Comparison of ENCODE assay signal across 22 cellular contexts in the genomic region with DNA sequence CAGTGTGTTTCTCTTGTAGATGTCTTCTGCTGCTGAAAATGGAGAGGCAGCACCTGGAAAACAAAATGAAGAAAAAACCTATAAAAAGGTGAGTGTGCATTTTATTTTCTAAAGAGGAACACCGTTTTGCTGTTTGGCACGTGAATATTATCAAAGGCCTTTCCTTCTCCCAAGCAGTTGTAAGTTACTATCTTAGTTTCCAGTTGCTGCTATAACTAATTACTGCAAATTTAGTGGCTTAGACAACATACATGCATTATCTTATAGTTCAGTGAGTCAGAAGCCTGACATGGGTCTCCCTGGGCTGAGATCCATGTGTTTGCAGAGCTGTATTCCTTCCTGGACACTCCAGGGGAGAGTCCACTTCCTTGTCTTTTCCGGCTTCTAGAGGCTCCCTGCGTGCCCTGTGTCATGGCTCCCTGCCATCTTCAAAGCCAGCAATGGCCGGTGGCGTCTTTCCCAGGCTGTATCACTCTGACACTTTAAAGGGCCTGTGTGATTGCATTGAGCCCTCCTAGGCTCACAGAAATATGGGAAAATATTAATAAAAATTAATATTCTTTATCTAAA.
DNase-seq lines count a peak whose midpoint lies in the region; ATAC-seq and TF ChIP-seq lines count a peak whose summit lies in the region.
"Had no signal": no experiment of that assay in that cellular context is flagged by ENCODE, and none has a peak within 500 bp of the region (broad histone marks: within the 10 kb centered on the region; RNA-seq: fewer than 3 reads in every experiment).

No MANE protein-coding gene starts in this region.

- intact Hi-C loops in Right ventricle myocardium inferior (cut with DNase I) (no loop called here), cardiac septum (cut with DNase I) (loop anchor here (2.0 kb wide), 1 partner anchor 20 kb away; no protein-coding TSS in a partner anchor), left lung (cut with DNase I) (no loop called here), upper lobe of right lung (cut with DNase I) (no loop called here)

- TF ChIP-seq POLR2A in gastroesophageal sphincter (IDR thresholded peaks at IDR 0.05) = no peak

- DNase-seq in Right ventricle myocardium inferior (ENCODE audit: missing footprints) (peak; percentile 73), cardiac septum (ENCODE audit: low spot score) (no peak), fibroblast of pulmonary artery (ENCODE audit: low read depth) (peak; percentile 32), left lung (no peak), upper lobe of right lung (no peak), NCI-H524 (lab: John Stamatoyannopoulos, UW) (no peak)
- no peak for DNase-seq in activated CD4-positive, alpha-beta T cell treated with anti-CD3 and anti-CD28 coated beads for 1 hour
- DNase-seq: activated CD8-positive, alpha-beta memory T cell treated with anti-CD3 and anti-CD28 coated beads, Interleukin-2, amount 50 U/mL, for 4 hours; activated naive CD8-positive, alpha-beta T cell treated with anti-CD3 and anti-CD28 coated beads for 36 hours; DMS53; immature natural killer cell; lower lobe of right lung; NCI-H1092 treated with DMSO at 0.1 percent for 48 hours; stimulated activated CD4-positive, alpha-beta T cell treated with anti-CD3 and anti-CD28 coated beads, Interleukin-12 subunit alpha, Interleukin-12 subunit beta, amount 100 ng/mL, for 4 hours; stimulated activated CD4-positive, alpha-beta T cell treated with anti-CD3 and anti-CD28 coated beads, Interleukin-4, amount 100 ng/mL, for 4 hours; stimulated activated naive CD8-positive, alpha-beta T cell treated with anti-CD3 and anti-CD28 coated beads, Interleukin-15, amount 100 ng/mL, for 72 hours; WERI-Rb-1 had no signal

- H3K4me3 ChIP-seq in fibroblast of pulmonary artery (replicated peaks; ENCODE audit: low read depth, low read length) = no peak overlapping the region
- no peak overlapping the region for H3K4me3 ChIP-seq in left lung
- H3K4me3 ChIP-seq in upper lobe of right lung = no peak overlapping the region
- H3K4me3 ChIP-seq in gastroesophageal sphincter = no peak overlapping the region
- H3K4me3 ChIP-seq: GM12878, lower lobe of right lung, SK-N-MC had no signal

- WGBS in gastroesophageal sphincter (ENCODE audit: low coverage in 1 of 2), 2 donors = 43 to 65% methylated on average over 4 to 6 of the region's 6 CpGs

- no peaks in the 10 kb centered on the region for H3K36me3 ChIP-seq in left lung
- H3K36me3 ChIP-seq in upper lobe of right lung = no peaks in the 10 kb centered on the region
- no peaks in the 10 kb centered on the region for H3K36me3 ChIP-seq in gastroesophageal sphincter
- H3K36me3 ChIP-seq: lower lobe of right lung, WERI-Rb-1 had no signal

- peaks cover 0 to 8% of the 10 kb centered on the region in 2 donors for H3K4me1 ChIP-seq in left lung
- peaks cover 3% of the 10 kb centered on the region for H3K4me1 ChIP-seq in upper lobe of right lung
- no peaks in the 10 kb centered on the region for H3K4me1 ChIP-seq in gastroesophageal sphincter

- no peaks in the 10 kb centered on the region for H3K9me3 ChIP-seq in left lung
- H3K9me3 ChIP-seq in upper lobe of right lung = no peaks in the 10 kb centered on the region
- H3K9me3 ChIP-seq in gastroesophageal sphincter = no peaks in the 10 kb centered on the region
- H3K9me3 ChIP-seq: lower lobe of right lung had no signal

- TF ChIP-seq CTCF in fibroblast of pulmonary artery (IDR thresholded peaks at IDR 0.05; ENCODE audit: low read length, missing control alignments) = no peak
- TF ChIP-seq CTCF in left lung (IDR thresholded peaks at IDR 0.05) = no peak
- TF ChIP-seq CTCF in upper lobe of right lung (IDR thresholded peaks at IDR 0.05) = no peak
- TF ChIP-seq CTCF in gastroesophageal sphincter (IDR thresholded peaks at IDR 0.05) = no peak

- H3K27ac ChIP-seq in left lung (peak overlapping the region in 1 of 2 donors; percentile 14), upper lobe of right lung (no peak overlapping the region), gastroesophageal sphincter (no peak overlapping the region)
- H3K27ac ChIP-seq: KMS-11, lower lobe of right lung, SK-N-MC, WERI-Rb-1 had no signal

- peak; percentile 88 for ATAC-seq in Right ventricle myocardium inferior
- peak; percentile 24 for ATAC-seq in left lung
- peak; percentile 59 for ATAC-seq in upper lobe of right lung
- ATAC-seq in gastroesophageal sphincter = no peak
- ATAC-seq: GM12878; HCT116; stimulated activated naive CD8-positive, alpha-beta T cell treated with anti-CD3 and anti-CD28 coated beads, Interleukin-15, amount 100 ng/mL, for 72 hours had no signal

- H3K27me3 ChIP-seq in left lung = no peaks in the 10 kb centered on the region
- H3K27me3 ChIP-seq in upper lobe of right lung = no peaks in the 10 kb centered on the region
- no peaks in the 10 kb centered on the region for H3K27me3 ChIP-seq in gastroesophageal sphincter

- TF ChIP-seq EP300 in gastroesophageal sphincter (IDR thresholded peaks at IDR 0.05) = no peak

Comparison
In these comparisons a context has a peak if more than half of its experiments do, and no peak if none do; other contexts are left out.
1. DNase-seq: peak in Right ventricle myocardium inferior (single experiment) and fibroblast of pulmonary artery (single experiment); none in cardiac septum (single experiment), left lung (0 of 2), upper lobe of right lung (single experiment), activated CD4-positive, alpha-beta T cell treated with anti-CD3 and anti-CD28 coated beads for 1 hour (single experiment) and NCI-H524 (0 of 2).